Comparison of ENCODE assay signal across 9 cellular contexts in the genomic region with DNA sequence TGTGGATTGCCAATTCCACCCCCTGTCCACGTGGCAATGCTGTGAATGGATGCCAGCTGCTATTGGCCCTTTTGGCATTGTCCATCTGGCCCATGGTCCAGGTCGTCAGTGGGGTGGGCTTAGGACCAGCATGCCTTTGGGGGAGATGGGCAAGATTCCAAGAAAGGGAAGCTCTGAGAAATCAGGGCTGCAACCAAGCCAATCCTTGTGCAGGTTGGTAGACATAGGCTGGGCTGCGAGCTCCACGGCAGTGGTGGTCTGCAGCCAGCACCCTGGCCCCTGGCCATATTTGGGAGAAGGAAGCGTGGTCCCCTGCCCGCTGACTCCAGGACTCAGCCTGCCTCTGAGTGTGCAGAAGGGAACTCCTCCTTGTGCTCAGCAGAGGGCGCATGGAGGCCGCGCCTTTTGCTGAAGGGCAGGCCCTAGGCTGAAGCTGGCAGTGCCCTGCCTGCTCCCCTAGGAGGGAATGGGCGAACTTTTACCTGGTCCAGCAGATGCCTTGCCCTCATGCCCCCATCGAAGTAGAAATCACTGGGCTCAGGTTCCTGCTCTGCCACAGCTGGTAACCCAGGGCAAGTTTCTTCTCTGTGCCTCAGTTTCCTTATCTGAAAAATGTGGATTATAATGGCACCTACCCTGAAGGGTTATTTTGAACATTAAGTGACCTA. TPM values are rescaled to one million over a fixed set of nuclear protein-coding genes. Genes with fewer than 3 reads are reported as not detected.
DNase-seq lines count a peak whose midpoint lies in the region; ATAC-seq, FAIRE-seq and TF ChIP-seq lines count a peak whose summit lies in the region.
"Had no signal": no experiment of that assay in that cellular context is flagged by ENCODE, and none has a peak within 500 bp of the region (broad histone marks: within the 10 kb centered on the region; RNA-seq: fewer than 3 reads in every experiment).

No MANE protein-coding gene starts in this region.

- ATAC-seq in GM19395 (IDR thresholded peaks at IDR 0.05; ENCODE audit: unreplicated experiment) (peak; percentile 55), HG03469 (IDR thresholded peaks at IDR 0.05; ENCODE audit: unreplicated experiment) (peak; percentile 65)

- H3K4me1 Mint-ChIP-seq in Calu3 (ENCODE audit: low read depth, unreplicated experiment) (peaks cover 50% of the 10 kb centered on the region), nephron progenitor cell (peaks cover 22% of the 10 kb centered on the region)

- H3K9ac ChIP-seq in NT2/D1 (ENCODE audit: insufficient read length, low read depth), result no peak overlapping the region

- H3K4me3 ChIP-seq in NT2/D1 (ENCODE audit: insufficient read length, low read depth), result no peak overlapping the region

- peaks cover 5% of the 10 kb centered on the region for H3K4me1 ChIP-seq in NT2/D1 (ENCODE audit: insufficient read depth, insufficient read length)

- H3K27me3 Mint-ChIP-seq in Calu3 (ENCODE audit: unreplicated experiment) (peaks cover 29% of the 10 kb centered on the region), nephron progenitor cell (ENCODE audit: low read depth, poor library complexity) (peaks cover 78% of the 10 kb centered on the region)

- H3K27ac Mint-ChIP-seq in Calu3 (ENCODE audit: unreplicated experiment) (no peak overlapping the region), nephron progenitor cell (no peak overlapping the region)
- H3K27ac Mint-ChIP-seq: T-helper 1 cell treated with Interleukin-12 subunit alpha and Interleukin-12 subunit beta and Interleukin-4 antibody, amounts not matched to agents 30 μg/mL and 1 μg/mL, for 36 hours had no signal

- peak; percentile 71 for FAIRE-seq in urothelium cell line (lab: Jason Lieb, UNC)

- DNase-seq in Calu3, result peak; percentile 80
- DNase-seq in NT2/D1 (ENCODE audit: low read depth, low spot score), result peak; percentile 67
- peak; percentile 49 for DNase-seq in activated T-cell treated with anti-CD3 and anti-CD28 coated beads for 24 hours (ENCODE audit: low read depth)
- DNase-seq in fibroblast of gingiva (ENCODE audit: low read depth), result peak; percentile 75
- peak; percentile 73 for DNase-seq in nephron progenitor cell
- DNase-seq in urothelium cell line (ENCODE audit: low spot score), result peak; percentile 89

- BruUV-seq in Calu3 (replicated peaks; lab: Mats Ljungman, UMichigan), result no TSS peak

- no peaks in the 10 kb centered on the region; the same call in 1 of the 2 replicates for H3K9me3 ChIP-seq in NT2/D1 (ENCODE audit: insufficient read depth, low read length)

- peaks cover 34% of the 10 kb centered on the region for H3K27me3 ChIP-seq in NT2/D1 (ENCODE audit: insufficient read depth, insufficient read length)

- peaks cover 10% of the 10 kb centered on the region for H3K36me3 ChIP-seq in NT2/D1 (ENCODE audit: insufficient read depth, insufficient read length, low read length)

- CTCF ChIA-PET in Calu3 (lab: Charles Lee), result interaction anchor here (0.7 to 3.0 kb wide), 12 partner anchors 11 to 320 kb away, joined by 3 to 36 read pairs (median 6); partner anchors contain the start of gene EMX1

- TF ChIP-seq CTCF in Calu3 (IDR thresholded peaks at IDR 0.05; ENCODE audit: unreplicated experiment) (peak; percentile 60), nephron progenitor cell (IDR thresholded peaks at IDR 0.05) (peak; percentile 83)

- peaks cover 8% of the 10 kb centered on the region for H3K36me3 Mint-ChIP-seq in Calu3 (ENCODE audit: insufficient read depth, unreplicated experiment)
- no peaks in the 10 kb centered on the region for H3K36me3 Mint-ChIP-seq in nephron progenitor cell (ENCODE audit: low read depth)

- H3K9me3 Mint-ChIP-seq in Calu3 (ENCODE audit: low read depth, unreplicated experiment) (no peaks in the 10 kb centered on the region), nephron progenitor cell (no peaks in the 10 kb centered on the region)
- H3K9me3 Mint-ChIP-seq: T-helper 1 cell treated with Interleukin-12 subunit alpha and Interleukin-12 subunit beta and Interleukin-4 antibody, amounts not matched to agents 30 μg/mL and 1 μg/mL, for 36 hours had no signal

- H3K4me3 Mint-ChIP-seq in Calu3 (ENCODE audit: low read depth, unreplicated experiment) (no peak overlapping the region), nephron progenitor cell (no peak overlapping the region)
- H3K4me3 Mint-ChIP-seq: T-helper 1 cell treated with Interleukin-12 subunit alpha and Interleukin-12 subunit beta and Interleukin-4 antibody, amounts not matched to agents 30 μg/mL and 1 μg/mL, for 36 hours had no signal

- intact Hi-C loops in Calu3 (cut with micrococcal nuclease; ENCODE audit: unreplicated experiment), result loop anchor here (1.0 to 5.0 kb wide), 4 partner anchors 43 to 284 kb away; no protein-coding TSS in a partner anchor

RNA-seq across cellular contexts. Expression of gene SPR, which starts 5.4 kb away (rescaled TPM):
- 71.1 and 84.4 TPM in 2 replicates for total RNA-seq in Calu3 (2022)

RNA-seq across cellular contexts. Expression of gene EMX1, which starts 24.7 kb away (rescaled TPM):
- total RNA-seq in Calu3 (2022), result not detected in 2 replicates
